ENCODE assay signal across 8 cellular contexts in genomic region chr13:31209172-31209818, GRCh38. TPM values are rescaled to one million over a fixed set of nuclear protein-coding genes. Genes with fewer than 3 reads are reported as not detected.
DNase-seq lines count a peak whose midpoint lies in the region; ATAC-seq and TF ChIP-seq lines count a peak whose summit lies in the region.

No MANE protein-coding gene starts in this region.

- DNase-seq in SK-N-DZ (ENCODE audit: low spot score), result peak; percentile 80
- DNase-seq in glomerular visceral epithelial cell (ENCODE audit: extremely low spot score), result peak; percentile 43
- no peak for DNase-seq in sciatic nerve (ENCODE audit: low spot score)
- no peak for DNase-seq in CD14-positive monocyte (ENCODE audit: low spot score)
- DNase-seq in type B pancreatic cell (ENCODE audit: extremely low spot score, unreplicated experiment), result no peak
- DNase-seq in NK-92 (lab: John Stamatoyannopoulos, UW; ENCODE audit: unreplicated experiment), result no peak

- intact Hi-C loops in sciatic nerve (cut with DNase I) (no loop called here), CD14-positive monocyte (cut with micrococcal nuclease) (no loop called here)

- H3K27ac Mint-ChIP-seq in CD14-positive monocyte (no peak overlapping the region), type B pancreatic cell (no peak overlapping the region)

- H3K9me3 ChIP-seq in HUES48 (ENCODE audit: control insufficient read depth, insufficient read depth, low read length), result no peaks in the 10 kb centered on the region

- H3K4me1 ChIP-seq in HUES48 (ENCODE audit: control insufficient read depth, insufficient read depth, low read length), result peaks cover 22% of the 10 kb centered on the region

- TF ChIP-seq CTCF in CD14-positive monocyte (IDR thresholded peaks at IDR 0.05) (no peak), type B pancreatic cell (conservative IDR thresholded peaks at IDR 0.05) (no peak)

- H3K27me3 ChIP-seq in HUES48 (ENCODE audit: control insufficient read depth, insufficient read depth, low read length), result no peaks in the 10 kb centered on the region

- H3K27ac ChIP-seq in HUES48 (ENCODE audit: low read depth, low read length), result peak overlapping the region; percentile 66

- H3K4me3 ChIP-seq in HUES48 (ENCODE audit: low read depth, low read length), result no peak overlapping the region

- no peaks in the 10 kb centered on the region for H3K36me3 Mint-ChIP-seq in CD14-positive monocyte
- peaks cover 4% of the 10 kb centered on the region for H3K36me3 Mint-ChIP-seq in type B pancreatic cell

- no peaks in the 10 kb centered on the region for H3K36me3 ChIP-seq in HUES48 (ENCODE audit: control insufficient read depth, insufficient read depth, low read length)

- H3K4me3 Mint-ChIP-seq in CD14-positive monocyte, result peak overlapping the region in 1 of 2 donors; percentile 66
- no peak overlapping the region for H3K4me3 Mint-ChIP-seq in type B pancreatic cell

- no peak overlapping the region for H3K9ac ChIP-seq in HUES48 (ENCODE audit: low read depth, low read length)

- peaks cover 0 to 5% (median 0%) of the 10 kb centered on the region in 3 donors for H3K27me3 Mint-ChIP-seq in CD14-positive monocyte (ENCODE audit: low read depth in 3 of 3)
- peaks cover 13% of the 10 kb centered on the region for H3K27me3 Mint-ChIP-seq in type B pancreatic cell

- H3K9me3 Mint-ChIP-seq in CD14-positive monocyte (no peaks in the 10 kb centered on the region), type B pancreatic cell (no peaks in the 10 kb centered on the region)

- ATAC-seq in sciatic nerve (peak; percentile 48), GM18517 (IDR thresholded peaks at IDR 0.05; ENCODE audit: unreplicated experiment) (no peak)

- H3K4me1 Mint-ChIP-seq in CD14-positive monocyte (peaks cover 19% of the 10 kb centered on the region), type B pancreatic cell (ENCODE audit: unreplicated experiment) (peaks cover 36% of the 10 kb centered on the region)

RNA-seq across cellular contexts. Expression of gene B3GLCT, which starts 9.5 kb away (rescaled TPM):
- polyA plus RNA-seq in SK-N-DZ (2014; cell fraction: cytosol; rRNA removed), result 13.8 and 15.3 TPM in 2 replicates
- polyA plus RNA-seq in SK-N-DZ (2014; cell fraction: nucleus; rRNA removed), result 9.0 and 11.3 TPM in 2 replicates
- total RNA-seq in sciatic nerve (5.9 TPM), type B pancreatic cell (ENCODE audit: low replicate concordance) (2.3 and 16.5 TPM in 2 replicates)
- polyA plus RNA-seq in CD14-positive monocyte, result 1 to 10 TPM; 2.0 TPM

RNA-seq across cellular contexts. Expression of gene HSPH1, which starts 47.6 kb away (rescaled TPM):
- 97.4 and 97.5 TPM in 2 replicates for polyA plus RNA-seq in SK-N-DZ (2014; cell fraction: cytosol; rRNA removed)
- 137 and 171 TPM in 2 replicates for polyA plus RNA-seq in SK-N-DZ (2014; cell fraction: nucleus; rRNA removed)
- total RNA-seq in sciatic nerve (52.4 TPM), type B pancreatic cell (ENCODE audit: low replicate concordance) (116 and 176 TPM in 2 replicates)
- 10 to 100 TPM in 1 of 2 donors, 1 to 10 TPM in 1; 7.4 to 11.3 TPM for polyA plus RNA-seq in CD14-positive monocyte

Comparison
In these comparisons a context has a peak if more than half of its experiments do, and no peak if none do; other contexts are left out.
1. DNase-seq: peak in SK-N-DZ (single experiment) and glomerular visceral epithelial cell (single experiment); none in sciatic nerve (single experiment), CD14-positive monocyte (single experiment), type B pancreatic cell (single experiment) and NK-92 (single experiment).